17 cellular contexts compared by ENCODE assay signal in genomic region chr1:7228252-7228961, GRCh38.
DNase-seq lines count a peak whose midpoint lies in the region; ATAC-seq and TF ChIP-seq lines count a peak whose summit lies in the region.
"Had no signal": no experiment of that assay in that cellular context is flagged by ENCODE, and none has a peak within 500 bp of the region (broad histone marks: within the 10 kb centered on the region; RNA-seq: fewer than 3 reads in every experiment).

No MANE protein-coding gene starts in this region.

- no peak overlapping the region for H3K4me3 ChIP-seq in BLaER1 treated with 17β-estradiol and CSF1 and Interleukin-3, amounts not matched to agents 10 nM and 100 nM
- H3K4me3 ChIP-seq in IMR-90 (ENCODE audit: insufficient read depth, low read depth, low read length) (no peak overlapping the region), stomach (no peak overlapping the region)
- H3K4me3 ChIP-seq: GM23248 had no signal

- POLR2A ChIA-PET in IMR-90 (lab: Charles Lee; ENCODE audit: unreplicated experiment) = interaction anchor here (0.5 kb wide), 1 partner anchor 527 kb away, joined by 6 read pairs; no protein-coding TSS in a partner anchor

- peak overlapping the region; percentile 48; the same call in 1 of the 2 replicates for H3K4ac ChIP-seq in IMR-90 (ENCODE audit: low read depth, low read length)

- TF ChIP-seq EP300 in stomach (IDR thresholded peaks at IDR 0.05) = no peak

- H3K9me1 ChIP-seq in IMR-90 (ENCODE audit: insufficient read depth, low read length) = peaks cover 9% of the 10 kb centered on the region

- H3K9ac ChIP-seq in BLaER1 treated with 17β-estradiol and CSF1 and Interleukin-3, amounts not matched to agents 10 nM and 100 nM = peak overlapping the region in 1 of 11 experiments; percentile 14; a peak in 1 of 22 replicates
- no peak overlapping the region for H3K9ac ChIP-seq in IMR-90 (ENCODE audit: low read depth, low read length)
- H3K9ac ChIP-seq: GM23248 had no signal

- no peak overlapping the region for H3K27ac Mint-ChIP-seq in activated naive CD4-positive, alpha-beta T cell treated with anti-CD3 and anti-CD28 coated beads for 36 hours
- H3K27ac Mint-ChIP-seq: T-cell had no signal

- intact Hi-C loops in IMR-90 (cut with micrococcal nuclease) (no loop called here), stomach (cut with DNase I; ENCODE audit: low total_unique reads) (no loop called here)
- intact Hi-C loops in activated naive CD4-positive, alpha-beta T cell treated with anti-CD3 and anti-CD28 coated beads for 36 hours (cut with micrococcal nuclease) = no loop called here

- no peaks in the 10 kb centered on the region for H3K79me1 ChIP-seq in IMR-90 (ENCODE audit: low read depth in 1 of 2, low read length in 2 of 2)

- H2AFZ ChIP-seq in IMR-90 (replicated peaks; ENCODE audit: low read length, poor library complexity) = peak overlapping the region; percentile 71
- H2AFZ ChIP-seq: GM23248 had no signal

- H3K4me3 Mint-ChIP-seq in activated naive CD4-positive, alpha-beta T cell treated with anti-CD3 and anti-CD28 coated beads for 36 hours = no peak overlapping the region
- H3K4me3 Mint-ChIP-seq: CD8-positive, alpha-beta memory T cell; T-cell had no signal

- DNase-seq in IMR-90 (no peak), SHP77 treated with DMSO at 0.1 percent for 48 hours (lab: John Stamatoyannopoulos, UW) (peak; percentile 42), myocyte (ENCODE audit: low read depth) (peak; percentile 57), stomach (no peak)
- DNase-seq in activated naive CD4-positive, alpha-beta T cell treated with anti-CD3 and anti-CD28 coated beads for 36 hours = no peak
- DNase-seq: BE2C; CD8-positive, alpha-beta memory T cell; GM23248; KBM-7; NCI-H1092 treated with DMSO at 0.1 percent for 48 hours; NCI-H187 treated with DMSO at 0.1 percent for 48 hours; NCI-H2171 treated with DMSO at 0.1 percent for 48 hours; T-cell had no signal

- WGBS in IMR-90 (ENCODE audit: extremely low coverage in 2 of 2, insufficient read length in 1 of 2), 2 experiments = 91% methylated on average over 14 of the region's 17 CpGs; no CpG with 5 or more reads in 1 of the 2 experiments
- WGBS in stomach, 5 donors = 69 to 82% (median 81%) methylated on average over 15 to 17 of the region's 17 CpGs

- H3K9me3 Mint-ChIP-seq in activated naive CD4-positive, alpha-beta T cell treated with anti-CD3 and anti-CD28 coated beads for 36 hours = no peaks in the 10 kb centered on the region
- H3K9me3 Mint-ChIP-seq: T-cell had no signal

- H2BK5ac ChIP-seq in IMR-90 (ENCODE audit: low read depth, low read length, poor library complexity, severe bottlenecking) = peak overlapping the region; percentile 20

- H4K5ac ChIP-seq in IMR-90 (ENCODE audit: low read depth, low read length) = no peak overlapping the region

- peak overlapping the region; percentile 72; the same call in 1 of the 2 replicates for H2BK120ac ChIP-seq in IMR-90 (ENCODE audit: low read depth, low read length)

- TF ChIP-seq RAD21 in IMR-90 (IDR thresholded peaks at IDR 0.05; ENCODE audit: low read length) = no peak

- H3K36me3 ChIP-seq in BLaER1 treated with 17β-estradiol and CSF1 and Interleukin-3, amounts not matched to agents 10 nM and 100 nM = no peaks in the 10 kb centered on the region
- no peaks in the 10 kb centered on the region for H3K36me3 ChIP-seq in IMR-90 (ENCODE audit: control insufficient read depth, insufficient read depth, low read length)
- no peaks in the 10 kb centered on the region for H3K36me3 ChIP-seq in stomach
- H3K36me3 ChIP-seq: BE2C had no signal

- H3K27ac ChIP-seq in BLaER1 treated with 17β-estradiol and CSF1 and Interleukin-3, amounts not matched to agents 10 nM and 100 nM = no peak overlapping the region
- H3K27ac ChIP-seq in IMR-90 (ENCODE audit: insufficient read depth, low read length) (no peak overlapping the region), stomach (no peak overlapping the region)
- H3K27ac ChIP-seq: GM23248, HL-60, RWPE1 had no signal

- peak overlapping the region in 7 of 11 experiments; percentile 7 to 78 (median 50); a peak in 12 of 22 replicates for H3K4me2 ChIP-seq in BLaER1 treated with 17β-estradiol and CSF1 and Interleukin-3, amounts not matched to agents 10 nM and 100 nM
- no peak overlapping the region for H3K4me2 ChIP-seq in IMR-90 (ENCODE audit: low read depth, low read length)

- in situ Hi-C loops in IMR-90 (cut with MboI; ENCODE audit: low sequenced_read_pairs) = loop anchor here (10.0 kb wide), 1 partner anchor 434 kb away; no protein-coding TSS in a partner anchor

- no peaks in the 10 kb centered on the region for H3K4me1 Mint-ChIP-seq in activated naive CD4-positive, alpha-beta T cell treated with anti-CD3 and anti-CD28 coated beads for 36 hours (ENCODE audit: low read depth)
- H3K4me1 Mint-ChIP-seq: CD8-positive, alpha-beta memory T cell; T-cell had no signal

- no peak overlapping the region for H3K14ac ChIP-seq in IMR-90 (replicated peaks; ENCODE audit: low read depth, low read length)

- dilution Hi-C loops in IMR-90 (cut with HindIII; ENCODE audit: low sequenced_read_pairs, unreplicated experiment) = no loop called here

- no peak overlapping the region for H3K23ac ChIP-seq in IMR-90 (ENCODE audit: low read depth, low read length)

- H2AK9ac ChIP-seq in IMR-90 (replicated peaks; ENCODE audit: low read depth, low read length, poor library complexity) = peak overlapping the region; percentile 84

- peaks cover 0 to 10% (median 0%) of the 10 kb centered on the region in 11 experiments; a peak in 3 of 22 replicates for H3K27me3 ChIP-seq in BLaER1 treated with 17β-estradiol and CSF1 and Interleukin-3, amounts not matched to agents 10 nM and 100 nM
- H3K27me3 ChIP-seq in IMR-90 (ENCODE audit: control insufficient read depth, insufficient read depth, low read length) (no peaks in the 10 kb centered on the region), stomach (peaks cover 0 to 16% (median 0%) of the 10 kb centered on the region in 3 donors)
- H3K27me3 ChIP-seq: BE2C had no signal

- TF ChIP-seq CTCF in IMR-90 (conservative IDR thresholded peaks at IDR 0.05; ENCODE audit: low read depth, low read length) (no peak), stomach (IDR thresholded peaks at IDR 0.05) (no peak)

- H3K4me1 ChIP-seq in BLaER1 treated with 17β-estradiol and CSF1 and Interleukin-3, amounts not matched to agents 10 nM and 100 nM = peaks cover 0 to 81% (median 60%) of the 10 kb centered on the region in 10 experiments; a peak in 16 of 20 replicates
- H3K4me1 ChIP-seq in IMR-90 (ENCODE audit: control insufficient read depth, insufficient read depth, low read length) (peaks cover 9% of the 10 kb centered on the region), stomach (no peaks in the 10 kb centered on the region)
- H3K4me1 ChIP-seq: BE2C had no signal

- TF ChIP-seq POLR2A in IMR-90 (IDR thresholded peaks at IDR 0.05; ENCODE audit: low read depth, low read length) (no peak), stomach (IDR thresholded peaks at IDR 0.05) (no peak)

- peak overlapping the region; percentile 46 for H2AK5ac ChIP-seq in IMR-90 (ENCODE audit: low read depth, low read length)

- no peak overlapping the region for H2BK20ac ChIP-seq in IMR-90 (ENCODE audit: low read depth, low read length)

- ATAC-seq in IMR-90 (ENCODE audit: low read depth) = no peak
- no peak for ATAC-seq in GM18907 (IDR thresholded peaks at IDR 0.05; ENCODE audit: unreplicated experiment)
- ATAC-seq: T-cell had no signal

- no peak overlapping the region for H3K18ac ChIP-seq in IMR-90 (ENCODE audit: low read depth, low read length)

- H3K9me3 ChIP-seq in BLaER1 treated with 17β-estradiol and CSF1 and Interleukin-3, amounts not matched to agents 10 nM and 100 nM (replicated peaks in 1 of 11) = no peaks in the 10 kb centered on the region
- no peaks in the 10 kb centered on the region for H3K9me3 ChIP-seq in IMR-90 (ENCODE audit: control insufficient read depth, insufficient read depth, low read length)
- H3K9me3 ChIP-seq in stomach = no peaks in the 10 kb centered on the region
- H3K9me3 ChIP-seq: BE2C had no signal

- no peaks in the 10 kb centered on the region for H3K36me3 Mint-ChIP-seq in activated naive CD4-positive, alpha-beta T cell treated with anti-CD3 and anti-CD28 coated beads for 36 hours (ENCODE audit: low read depth)
- H3K36me3 Mint-ChIP-seq: CD8-positive, alpha-beta memory T cell; T-cell had no signal

- H4K8ac ChIP-seq in IMR-90 (ENCODE audit: low read depth in 2 of 2, low read length in 2 of 2) = no peak overlapping the region

- CTCF ChIA-PET in IMR-90 (lab: Yijun Ruan, JAX) = no interaction called here
- CTCF ChIA-PET in activated naive CD4-positive, alpha-beta T cell treated with anti-CD3 and anti-CD28 coated beads for 36 hours (lab: Charles Lee) = no interaction called here

- no peaks in the 10 kb centered on the region; a peak in 1 of 22 replicates for H4K20me1 ChIP-seq in BLaER1 treated with 17β-estradiol and CSF1 and Interleukin-3, amounts not matched to agents 10 nM and 100 nM
- H4K20me1 ChIP-seq in IMR-90 (ENCODE audit: insufficient read depth, low read length) = no peaks in the 10 kb centered on the region

- H4K91ac ChIP-seq in IMR-90 (ENCODE audit: insufficient read depth, low read depth, low read length) = no peak overlapping the region

- no peak overlapping the region for H2BK15ac ChIP-seq in IMR-90 (ENCODE audit: low read depth, low read length)

- no TSS peak for BruUV-seq in IMR-90 (replicated peaks; lab: Mats Ljungman, UMichigan)

- H3K56ac ChIP-seq in IMR-90 (ENCODE audit: extremely low read depth, insufficient read depth, low read length) = no peak overlapping the region

- peaks cover 6% of the 10 kb centered on the region for H3K27me3 Mint-ChIP-seq in activated naive CD4-positive, alpha-beta T cell treated with anti-CD3 and anti-CD28 coated beads for 36 hours (ENCODE audit: low read depth)

TF ChIP-seq in IMR-90, 13 proteins besides CTCF, POLR2A, EP300 and RAD21 (continues in another document):
- TF ChIP-seq CEBPB (IDR thresholded peaks at IDR 0.05; ENCODE audit: low read depth, low read length) (no peak), RFX5 (IDR thresholded peaks at IDR 0.05; ENCODE audit: low read depth, low read length) (no peak), MAZ (IDR thresholded peaks at IDR 0.05; ENCODE audit: borderline replicate concordance, low read depth, low read length) (no peak), RCOR1 (IDR thresholded peaks at IDR 0.05; ENCODE audit: insufficient replicate concordance, low read length) (no peak), MXI1 (IDR thresholded peaks at IDR 0.05; ENCODE audit: borderline replicate concordance, low read depth, low read length) (no peak), FOS (IDR thresholded peaks at IDR 0.05; ENCODE audit: low read depth, low read length) (no peak), SMC3 (IDR thresholded peaks at IDR 0.05; ENCODE audit: low read depth, low read length) (no peak), MAFK (IDR thresholded peaks at IDR 0.05; ENCODE audit: low read depth, low read length) (no peak), CHD1 (IDR thresholded peaks at IDR 0.05; ENCODE audit: low read depth, low read length) (no peak), BHLHE40 (IDR thresholded peaks at IDR 0.05; ENCODE audit: low read depth, low read length) (no peak)

Comparison
In these comparisons a context has a peak if more than half of its experiments do, and no peak if none do; other contexts are left out.
1. DNase-seq: peak in SHP77 treated with DMSO at 0.1 percent for 48 hours (single experiment) and myocyte (single experiment); none in IMR-90 (single experiment), stomach (single experiment) and activated naive CD4-positive, alpha-beta T cell treated with anti-CD3 and anti-CD28 coated beads for 36 hours (single experiment).